In the genomic region with DNA sequence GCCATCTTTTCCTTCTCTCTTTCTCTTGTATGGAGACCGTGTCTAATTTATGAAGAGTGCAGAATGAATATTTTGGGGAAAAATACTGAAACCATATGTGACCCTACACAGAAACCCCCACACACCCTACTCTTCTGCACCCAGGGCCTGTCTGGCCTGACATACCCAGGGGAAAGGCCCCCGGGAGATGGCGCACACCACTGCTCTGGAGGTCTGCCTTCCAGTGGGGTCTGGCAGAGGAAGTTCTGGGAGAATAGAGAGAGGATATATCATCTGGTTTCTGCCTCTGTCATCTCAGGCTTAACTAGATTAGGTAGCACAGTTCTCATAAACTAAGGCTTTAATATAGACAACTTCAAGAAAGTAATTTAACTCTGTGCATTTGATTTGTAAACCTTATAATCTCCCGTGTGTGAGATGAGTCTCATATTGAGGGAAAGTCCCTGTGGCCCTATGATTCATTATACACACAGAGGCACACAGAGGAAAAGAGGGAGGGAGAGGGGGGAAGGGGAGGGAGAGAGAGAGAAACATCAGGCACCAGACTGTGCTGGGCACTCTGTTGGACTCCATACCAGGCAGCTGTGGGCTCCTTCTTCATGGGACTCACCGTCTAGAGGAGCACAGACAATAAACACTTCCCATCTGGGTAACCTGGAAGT, we compare ENCODE assay signal across 12 cellular contexts.
DNase-seq lines count a peak whose midpoint lies in the region; ATAC-seq, FAIRE-seq and TF ChIP-seq lines count a peak whose summit lies in the region.
"Had no signal": no experiment of that assay in that cellular context is flagged by ENCODE, and none has a peak within 500 bp of the region (broad histone marks: within the 10 kb centered on the region; RNA-seq: fewer than 3 reads in every experiment).

No MANE protein-coding gene starts in this region.

- H3K27me3 ChIP-seq in CD4-positive, alpha-beta T cell (ENCODE audit: control insufficient read depth, insufficient read depth, low read length): no peaks in the 10 kb centered on the region
- no peaks in the 10 kb centered on the region for H3K27me3 ChIP-seq in HL-60 (ENCODE audit: insufficient read depth, poor library complexity, severe bottlenecking)
- no peaks in the 10 kb centered on the region; a peak in 1 of 4 replicates for H3K27me3 ChIP-seq in GM12878 (replicated peaks in 1 of 2; ENCODE audit: control insufficient read depth in 2 of 2, insufficient read depth in 2 of 2, low read length in 1 of 2)
- no peaks in the 10 kb centered on the region for H3K27me3 ChIP-seq in lower lobe of right lung (ENCODE audit: low read depth)
- H3K27me3 ChIP-seq in heart right ventricle: no peaks in the 10 kb centered on the region
- H3K27me3 ChIP-seq: dorsolateral prefrontal cortex had no signal

- no peak overlapping the region for H2AFZ ChIP-seq in GM12878 (ENCODE audit: control insufficient read depth, low read depth, low read length)

- no peak overlapping the region for H3K4me3 ChIP-seq in HL-60 (replicated peaks; ENCODE audit: insufficient read depth, low read length)
- no peak overlapping the region for H3K4me3 ChIP-seq in GM12878
- H3K4me3 ChIP-seq in lower lobe of right lung: no peak overlapping the region
- no peak overlapping the region for H3K4me3 ChIP-seq in heart right ventricle
- H3K4me3 ChIP-seq: dorsolateral prefrontal cortex had no signal

- H3K27me3 Mint-ChIP-seq in CD4-positive, alpha-beta T cell: no peaks in the 10 kb centered on the region
- H3K27me3 Mint-ChIP-seq: activated B cell treated with CpG ODN at 0.5 μM for 24 hours had no signal

- peaks cover 36% of the 10 kb centered on the region for H3K36me3 Mint-ChIP-seq in CD4-positive, alpha-beta T cell (ENCODE audit: low read depth)
- H3K36me3 Mint-ChIP-seq: mesothelial cell of epicardium had no signal

- no peaks in the 10 kb centered on the region for H3K4me1 ChIP-seq in GM12878 (ENCODE audit: control insufficient read depth, insufficient read depth, low read length)
- peaks cover 10% of the 10 kb centered on the region for H3K4me1 ChIP-seq in lower lobe of right lung
- H3K4me1 ChIP-seq in heart right ventricle: peaks cover 0 to 13% (median 0%) of the 10 kb centered on the region in 9 donors

- no peak for DNase-seq in CD4-positive, alpha-beta T cell
- DNase-seq in HL-60 (ENCODE audit: low read depth in 1 of 2, low spot score in 1 of 2) (no peak), GM12878 (ENCODE audit: low read depth, low spot score) (no peak), lower lobe of right lung (no peak), NCI-H526 (lab: John Stamatoyannopoulos, UW) (no peak), heart right ventricle (no peak), KG1 (lab: John Stamatoyannopoulos, UW) (no peak)
- DNase-seq: activated B cell treated with CpG ODN at 0.5 μM for 24 hours, NCI-H446 had no signal

- no peak for FAIRE-seq in GM12878 (lab: Jason Lieb, UNC)

- BruUV-seq in GM12878 (replicated peaks; lab: Mats Ljungman, UMichigan): no TSS peak

- CTCF ChIA-PET in CD4-positive, alpha-beta T cell (lab: Charles Lee): no interaction called here
- CTCF ChIA-PET in GM12878 (lab: Yijun Ruan, JAX): interaction anchor here (1.4 kb wide), 1 partner anchor 69 kb away, joined by 5 read pairs; no protein-coding TSS in a partner anchor

- TF ChIP-seq RAD21 in GM12878 (IDR thresholded peaks at IDR 0.05; ENCODE audit: insufficient read depth, low read depth, low read length): no peak

- SMC1A ChIA-PET in GM12878 (lab: Charles Lee; ENCODE audit: uncharacterized antibody, unreplicated experiment): no interaction called here

- no peaks in the 10 kb centered on the region for H3K36me3 ChIP-seq in GM12878 (ENCODE audit: control insufficient read depth in 2 of 2, insufficient read depth in 2 of 2, low read length in 1 of 2)
- H3K36me3 ChIP-seq in lower lobe of right lung: no peaks in the 10 kb centered on the region
- H3K36me3 ChIP-seq in heart right ventricle: peaks cover 0 to 13% (median 0%) of the 10 kb centered on the region in 9 donors

- no peaks in the 10 kb centered on the region for H4K20me1 ChIP-seq in GM12878 (ENCODE audit: control insufficient read depth, insufficient read depth)

- in situ Hi-C loops in GM12878 (cut with MboI): no loop called here

- H3K27ac ChIP-seq in CD4-positive, alpha-beta T cell (ENCODE audit: low read depth, low read length): no peak overlapping the region
- H3K27ac ChIP-seq in HL-60 (replicated peaks) (peak overlapping the region; percentile 45; the same call in 1 of the 2 replicates), GM12878 (ENCODE audit: control insufficient read depth, insufficient read depth) (no peak overlapping the region), lower lobe of right lung (peak overlapping the region; percentile 28), heart right ventricle (no peak overlapping the region)
- H3K27ac ChIP-seq: dorsolateral prefrontal cortex had no signal

- 48% methylated on average over 5 of the region's 5 CpGs for WGBS in GM12878 (ENCODE audit: insufficient coverage, insufficient replicate concordance, low lambda C conversion rate, missing lambda C conversion rate)
- 80 to 85% methylated on average over 5 of the region's 5 CpGs for WGBS in heart right ventricle, 2 donors

- POLR2A ChIA-PET in CD4-positive, alpha-beta T cell (lab: Charles Lee): no interaction called here
- POLR2A ChIA-PET in GM12878 (lab: Charles Lee): no interaction called here

- no peak for TF ChIP-seq POLR2A in GM12878 (IDR thresholded peaks at IDR 0.05; ENCODE audit: low read depth, low read length)

- H3K4me3 Mint-ChIP-seq in CD4-positive, alpha-beta T cell: no peak overlapping the region
- H3K4me3 Mint-ChIP-seq: activated B cell treated with CpG ODN at 0.5 μM for 24 hours, mesothelial cell of epicardium had no signal

- H3K4me1 Mint-ChIP-seq in CD4-positive, alpha-beta T cell (ENCODE audit: low read depth): peaks cover 37% of the 10 kb centered on the region
- H3K4me1 Mint-ChIP-seq: activated B cell treated with CpG ODN at 0.5 μM for 24 hours had no signal

- intact Hi-C loops in CD4-positive, alpha-beta T cell (cut with DNase I, micrococcal nuclease): no loop called here
- intact Hi-C loops in GM12878 (cut with micrococcal nuclease; ENCODE audit: unreplicated experiment) (no loop called here), lower lobe of right lung (cut with DNase I) (no loop called here), heart right ventricle (cut with DNase I) (no loop called here)

- ATAC-seq in CD4-positive, alpha-beta T cell (ENCODE audit: poor library complexity): peak; percentile 32
- ATAC-seq in GM12878: peak; percentile 69
- peak; percentile 70 to 79 for ATAC-seq in lower lobe of right lung
- no peak for ATAC-seq in heart right ventricle
- ATAC-seq in HG02759 (IDR thresholded peaks at IDR 0.05; ENCODE audit: unreplicated experiment): no peak

- H3K9ac ChIP-seq in GM12878 (ENCODE audit: control insufficient read depth, insufficient read depth, low read length): no peak overlapping the region

- H3K9me3 ChIP-seq in CD4-positive, alpha-beta T cell (ENCODE audit: control insufficient read depth, low read length): no peaks in the 10 kb centered on the region
- H3K9me3 ChIP-seq in GM12878 (replicated peaks; ENCODE audit: control insufficient read depth, insufficient read depth, low read length): no peaks in the 10 kb centered on the region
- H3K9me3 ChIP-seq in lower lobe of right lung: no peaks in the 10 kb centered on the region
- no peaks in the 10 kb centered on the region for H3K9me3 ChIP-seq in heart right ventricle

- RAD21 ChIA-PET in GM12878 (lab: Charles Lee; ENCODE audit: unreplicated experiment): interaction anchor here (1.0 kb wide), 1 partner anchor 70 kb away, joined by 7 read pairs; no protein-coding TSS in a partner anchor

- TF ChIP-seq EP300 in GM12878 (IDR thresholded peaks at IDR 0.05; ENCODE audit: borderline replicate concordance in 1 of 2, control insufficient read depth in 1 of 2, low read depth in 2 of 2, low read length in 2 of 2): no peak

- TF ChIP-seq CTCF in CD4-positive, alpha-beta T cell (IDR thresholded peaks at IDR 0.05): no peak
- TF ChIP-seq CTCF in HL-60 (IDR thresholded peaks at IDR 0.05; ENCODE audit: insufficient read depth, low read length): no peak
- no peak for TF ChIP-seq CTCF in GM12878 (IDR thresholded peaks at IDR 0.05 in 2 of 3, conservative IDR thresholded peaks at IDR 0.05 in 1 of 3; ENCODE audit: control insufficient read depth in 2 of 3, extremely low read depth in 1 of 3, insufficient read depth in 1 of 3, low read depth in 3 of 3, low read length in 3 of 3)
- no peak for TF ChIP-seq CTCF in lower lobe of right lung (IDR thresholded peaks at IDR 0.05)
- TF ChIP-seq CTCF in heart right ventricle (IDR thresholded peaks at IDR 0.05): no peak

- H3K9me3 Mint-ChIP-seq in CD4-positive, alpha-beta T cell: no peaks in the 10 kb centered on the region
- H3K9me3 Mint-ChIP-seq: activated B cell treated with CpG ODN at 0.5 μM for 24 hours, mesothelial cell of epicardium had no signal

- no peak overlapping the region for H3K27ac Mint-ChIP-seq in CD4-positive, alpha-beta T cell
- H3K27ac Mint-ChIP-seq: activated B cell treated with CpG ODN at 0.5 μM for 24 hours, mesothelial cell of epicardium had no signal

- no peaks in the 10 kb centered on the region for H3K79me2 ChIP-seq in GM12878 (ENCODE audit: control insufficient read depth, insufficient read depth, low read length)

- H3K4me2 ChIP-seq in GM12878 (ENCODE audit: control insufficient read depth, insufficient read depth): no peak overlapping the region

TF ChIP-seq in GM12878, 131 proteins besides CTCF, POLR2A, EP300 and RAD21 (continues in another document):
- TF ChIP-seq RFX5 (IDR thresholded peaks at IDR 0.05; ENCODE audit: low read depth, low read length) (no peak), BCL11A (IDR thresholded peaks at IDR 0.05; ENCODE audit: low read depth, low read length) (no peak), CREM (IDR thresholded peaks at IDR 0.05; ENCODE audit: low read depth) (no peak), ASH2L (IDR thresholded peaks at IDR 0.05; ENCODE audit: borderline replicate concordance, low read depth) (no peak), ZNF274 (IDR thresholded peaks at IDR 0.05; ENCODE audit: insufficient read depth, insufficient read length) (no peak), RUNX3 (IDR thresholded peaks at IDR 0.05; ENCODE audit: low read length) (no peak), SRF (IDR thresholded peaks at IDR 0.05; ENCODE audit: low read depth in 2 of 2, low read length in 2 of 2) (no peak), ZNF207 (IDR thresholded peaks at IDR 0.05; ENCODE audit: borderline replicate concordance) (no peak), ZNF217 (IDR thresholded peaks at IDR 0.05) (no peak), CBX5 (IDR thresholded peaks at IDR 0.05; ENCODE audit: low read depth) (no peak)

Comparison
In these comparisons a context has a peak if more than half of its experiments do, and no peak if none do; other contexts are left out.
1. ATAC-seq: peak in CD4-positive, alpha-beta T cell (single experiment), GM12878 (single experiment) and lower lobe of right lung (2 of 2); none in heart right ventricle (0 of 8) and HG02759 (single experiment).
2. H3K27ac ChIP-seq: peak in HL-60 (single experiment) and lower lobe of right lung (single experiment); none in CD4-positive, alpha-beta T cell (single experiment), GM12878 (single experiment) and heart right ventricle (0 of 10).